In genomic region chr22:27769012-27769411, GRCh38 we compare ENCODE assay signal across 1 cellular context.
A peak's percentile ranks its signal among the peaks of the same experiment; 100 is the strongest.
TF ChIP-seq lines count a peak whose summit lies in the region.

No MANE protein-coding gene starts in this region.

TF ChIP-seq in K562, 482 proteins besides CTCF, POLR2A, EP300 and RAD21 (continued from another document):
- peak in 1 of 2 experiments; percentile 53; a peak in 1 of 4 replicates for TF ChIP-seq MLLT1 (IDR thresholded peaks at IDR 0.05)
- 0 out of 4 replicates have a peak, but pooled peaks of 1 of the 2 experiments have one; percentile 34 for TF ChIP-seq ZMIZ1 (IDR thresholded peaks at IDR 0.05; ENCODE audit: low read depth in 2 of 2, low read length in 2 of 2)
- no peak for TF ChIP-seq FOXO4 (CRISPR knock-in tag; IDR thresholded peaks at IDR 0.05)
- no peak for TF ChIP-seq PCBP1 (IDR thresholded peaks at IDR 0.05; ENCODE audit: low read depth, low read length, poor library complexity, severe bottlenecking)
- no peak for TF ChIP-seq ZHX1 (conservative IDR thresholded peaks at IDR 0.05; ENCODE audit: low read length)
- no peak for TF ChIP-seq ZKSCAN3 (CRISPR knock-in tag; IDR thresholded peaks at IDR 0.05)
- TF ChIP-seq RBM25 (IDR thresholded peaks at IDR 0.05; ENCODE audit: low read depth, low read length, severe bottlenecking) = peak; percentile 12
- no peak for TF ChIP-seq ZSCAN29 (IDR thresholded peaks at IDR 0.05)
TF ChIP-seq in K562: peak in this region for 4.
